In genomic region chr13:80955487-80955886, GRCh38 we compare ENCODE assay signal across 17 cellular contexts.
"Had no signal": no experiment of that assay in that cellular context is flagged by ENCODE, and none has a peak within 500 bp of the region (broad histone marks: within the 10 kb centered on the region; RNA-seq: fewer than 3 reads in every experiment).

No MANE protein-coding gene starts in this region.

- DNase-seq: activated CD4-positive, alpha-beta T cell treated with anti-CD3 and anti-CD28 coated beads, Interleukin-2, amount 50 U/mL, for 4 hours; activated CD8-positive, alpha-beta memory T cell treated with anti-CD3 and anti-CD28 coated beads, Interleukin-2, amount 10 ng/mL, durations not matched to agents 7 days and 5 days; activated effector memory CD4-positive, alpha-beta T cell treated with anti-CD3 and anti-CD28 coated beads, Interleukin-2, amount 50 U/mL, for 16 hours; activated naive CD8-positive, alpha-beta T cell treated with anti-CD3 and anti-CD28 coated beads for 36 hours; activated T-cell treated with anti-CD3 and anti-CD28 coated beads, Interleukin-2, amount 50 U/mL, for 24 hours; hypothalamus; mucosa of descending colon; naive thymus-derived CD8-positive, alpha-beta T cell; nucleus accumbens; sigmoid colon; stimulated activated CD4-positive, alpha-beta T cell treated with anti-CD3 and anti-CD28 coated beads, Interleukin-4, amount 100 ng/mL, for 24 hours; T-helper 17 cell had no signal

- H3K36me3 Mint-ChIP-seq: activated CD8-positive, alpha-beta memory T cell treated with anti-CD3 and anti-CD28 coated beads, Interleukin-2, amount 10 ng/mL, durations not matched to agents 7 days and 5 days; activated naive CD8-positive, alpha-beta T cell treated with anti-CD3 and anti-CD28 coated beads for 36 hours; naive thymus-derived CD8-positive, alpha-beta T cell had no signal

- H3K4me3 Mint-ChIP-seq: activated CD8-positive, alpha-beta memory T cell treated with anti-CD3 and anti-CD28 coated beads, Interleukin-2, amount 10 ng/mL, durations not matched to agents 7 days and 5 days; activated naive CD8-positive, alpha-beta T cell treated with anti-CD3 and anti-CD28 coated beads for 36 hours; activated T-cell treated with anti-CD3 and anti-CD28 coated beads, Interleukin-2, amount 50 U/mL, for 24 hours; naive thymus-derived CD8-positive, alpha-beta T cell; stimulated activated naive CD8-positive, alpha-beta T cell treated with anti-CD3 and anti-CD28 coated beads, Interleukin-15, Interleukin-2, amounts not matched to agents 100 ng/mL and 50 ng/mL, for 24 hours; T-helper 17 cell had no signal

- H3K27me3 ChIP-seq: breast epithelium, sigmoid colon had no signal

- H3K9me3 Mint-ChIP-seq: stimulated activated naive CD8-positive, alpha-beta T cell treated with anti-CD3 and anti-CD28 coated beads, Interleukin-15, Interleukin-2, amounts not matched to agents 100 ng/mL and 50 ng/mL, for 24 hours had no signal

- H3K27ac ChIP-seq: breast epithelium, sigmoid colon, thoracic aorta had no signal

- H3K4me1 Mint-ChIP-seq: activated CD8-positive, alpha-beta memory T cell treated with anti-CD3 and anti-CD28 coated beads, Interleukin-2, amount 10 ng/mL, durations not matched to agents 7 days and 5 days; activated naive CD8-positive, alpha-beta T cell treated with anti-CD3 and anti-CD28 coated beads for 36 hours; naive thymus-derived CD8-positive, alpha-beta T cell; T-helper 17 cell had no signal

- H3K4me1 ChIP-seq: breast epithelium, sigmoid colon had no signal

- H3K36me3 ChIP-seq: breast epithelium, sigmoid colon, thoracic aorta had no signal

- H3K9me3 ChIP-seq: breast epithelium, mucosa of descending colon, sigmoid colon, thoracic aorta had no signal

- H3K4me3 ChIP-seq: breast epithelium, mucosa of descending colon, sigmoid colon, thoracic aorta had no signal

- H3K27me3 Mint-ChIP-seq: activated CD8-positive, alpha-beta memory T cell treated with anti-CD3 and anti-CD28 coated beads, Interleukin-2, amount 10 ng/mL, durations not matched to agents 7 days and 5 days; activated naive CD8-positive, alpha-beta T cell treated with anti-CD3 and anti-CD28 coated beads for 36 hours; activated T-cell treated with anti-CD3 and anti-CD28 coated beads, Interleukin-2, amount 50 U/mL, for 24 hours; naive thymus-derived CD8-positive, alpha-beta T cell; progenitor cell of endocrine pancreas; stimulated activated naive CD8-positive, alpha-beta T cell treated with anti-CD3 and anti-CD28 coated beads, Interleukin-15, Interleukin-2, amounts not matched to agents 100 ng/mL and 50 ng/mL, for 24 hours; T-helper 17 cell had no signal

- ATAC-seq: activated CD4-positive, CD25-positive, alpha-beta regulatory T cell treated with anti-CD3 and anti-CD28 coated beads, Interleukin-2, amount 50 U/mL, for 24 hours; activated CD8-positive, alpha-beta memory T cell treated with anti-CD3 and anti-CD28 coated beads, Interleukin-2, amount 10 ng/mL, durations not matched to agents 7 days and 5 days; mucosa of descending colon; naive thymus-derived CD8-positive, alpha-beta T cell; T-helper 17 cell had no signal

- H3K27ac Mint-ChIP-seq: activated CD8-positive, alpha-beta memory T cell treated with anti-CD3 and anti-CD28 coated beads, Interleukin-2, amount 10 ng/mL, durations not matched to agents 7 days and 5 days; activated naive CD8-positive, alpha-beta T cell treated with anti-CD3 and anti-CD28 coated beads for 36 hours; activated T-cell treated with anti-CD3 and anti-CD28 coated beads, Interleukin-2, amount 50 U/mL, for 24 hours; naive thymus-derived CD8-positive, alpha-beta T cell; progenitor cell of endocrine pancreas; stimulated activated naive CD8-positive, alpha-beta T cell treated with anti-CD3 and anti-CD28 coated beads, Interleukin-15, Interleukin-2, amounts not matched to agents 100 ng/mL and 50 ng/mL, for 24 hours; T-helper 17 cell had no signal
